ENCODE assay signal across 1 cellular context in genomic region chr2:227614740-227615139, GRCh38.
TF ChIP-seq lines count a peak whose summit lies in the region.

Gene SCYGR3 (minus strand): TSS chr2:227614840. CDS start chr2:227614840, 0 bp downstream.

TF ChIP-seq in GM23338, 12 proteins besides CTCF, POLR2A, EP300 and RAD21 (continued from another document):
- TF ChIP-seq, protein P1, sequence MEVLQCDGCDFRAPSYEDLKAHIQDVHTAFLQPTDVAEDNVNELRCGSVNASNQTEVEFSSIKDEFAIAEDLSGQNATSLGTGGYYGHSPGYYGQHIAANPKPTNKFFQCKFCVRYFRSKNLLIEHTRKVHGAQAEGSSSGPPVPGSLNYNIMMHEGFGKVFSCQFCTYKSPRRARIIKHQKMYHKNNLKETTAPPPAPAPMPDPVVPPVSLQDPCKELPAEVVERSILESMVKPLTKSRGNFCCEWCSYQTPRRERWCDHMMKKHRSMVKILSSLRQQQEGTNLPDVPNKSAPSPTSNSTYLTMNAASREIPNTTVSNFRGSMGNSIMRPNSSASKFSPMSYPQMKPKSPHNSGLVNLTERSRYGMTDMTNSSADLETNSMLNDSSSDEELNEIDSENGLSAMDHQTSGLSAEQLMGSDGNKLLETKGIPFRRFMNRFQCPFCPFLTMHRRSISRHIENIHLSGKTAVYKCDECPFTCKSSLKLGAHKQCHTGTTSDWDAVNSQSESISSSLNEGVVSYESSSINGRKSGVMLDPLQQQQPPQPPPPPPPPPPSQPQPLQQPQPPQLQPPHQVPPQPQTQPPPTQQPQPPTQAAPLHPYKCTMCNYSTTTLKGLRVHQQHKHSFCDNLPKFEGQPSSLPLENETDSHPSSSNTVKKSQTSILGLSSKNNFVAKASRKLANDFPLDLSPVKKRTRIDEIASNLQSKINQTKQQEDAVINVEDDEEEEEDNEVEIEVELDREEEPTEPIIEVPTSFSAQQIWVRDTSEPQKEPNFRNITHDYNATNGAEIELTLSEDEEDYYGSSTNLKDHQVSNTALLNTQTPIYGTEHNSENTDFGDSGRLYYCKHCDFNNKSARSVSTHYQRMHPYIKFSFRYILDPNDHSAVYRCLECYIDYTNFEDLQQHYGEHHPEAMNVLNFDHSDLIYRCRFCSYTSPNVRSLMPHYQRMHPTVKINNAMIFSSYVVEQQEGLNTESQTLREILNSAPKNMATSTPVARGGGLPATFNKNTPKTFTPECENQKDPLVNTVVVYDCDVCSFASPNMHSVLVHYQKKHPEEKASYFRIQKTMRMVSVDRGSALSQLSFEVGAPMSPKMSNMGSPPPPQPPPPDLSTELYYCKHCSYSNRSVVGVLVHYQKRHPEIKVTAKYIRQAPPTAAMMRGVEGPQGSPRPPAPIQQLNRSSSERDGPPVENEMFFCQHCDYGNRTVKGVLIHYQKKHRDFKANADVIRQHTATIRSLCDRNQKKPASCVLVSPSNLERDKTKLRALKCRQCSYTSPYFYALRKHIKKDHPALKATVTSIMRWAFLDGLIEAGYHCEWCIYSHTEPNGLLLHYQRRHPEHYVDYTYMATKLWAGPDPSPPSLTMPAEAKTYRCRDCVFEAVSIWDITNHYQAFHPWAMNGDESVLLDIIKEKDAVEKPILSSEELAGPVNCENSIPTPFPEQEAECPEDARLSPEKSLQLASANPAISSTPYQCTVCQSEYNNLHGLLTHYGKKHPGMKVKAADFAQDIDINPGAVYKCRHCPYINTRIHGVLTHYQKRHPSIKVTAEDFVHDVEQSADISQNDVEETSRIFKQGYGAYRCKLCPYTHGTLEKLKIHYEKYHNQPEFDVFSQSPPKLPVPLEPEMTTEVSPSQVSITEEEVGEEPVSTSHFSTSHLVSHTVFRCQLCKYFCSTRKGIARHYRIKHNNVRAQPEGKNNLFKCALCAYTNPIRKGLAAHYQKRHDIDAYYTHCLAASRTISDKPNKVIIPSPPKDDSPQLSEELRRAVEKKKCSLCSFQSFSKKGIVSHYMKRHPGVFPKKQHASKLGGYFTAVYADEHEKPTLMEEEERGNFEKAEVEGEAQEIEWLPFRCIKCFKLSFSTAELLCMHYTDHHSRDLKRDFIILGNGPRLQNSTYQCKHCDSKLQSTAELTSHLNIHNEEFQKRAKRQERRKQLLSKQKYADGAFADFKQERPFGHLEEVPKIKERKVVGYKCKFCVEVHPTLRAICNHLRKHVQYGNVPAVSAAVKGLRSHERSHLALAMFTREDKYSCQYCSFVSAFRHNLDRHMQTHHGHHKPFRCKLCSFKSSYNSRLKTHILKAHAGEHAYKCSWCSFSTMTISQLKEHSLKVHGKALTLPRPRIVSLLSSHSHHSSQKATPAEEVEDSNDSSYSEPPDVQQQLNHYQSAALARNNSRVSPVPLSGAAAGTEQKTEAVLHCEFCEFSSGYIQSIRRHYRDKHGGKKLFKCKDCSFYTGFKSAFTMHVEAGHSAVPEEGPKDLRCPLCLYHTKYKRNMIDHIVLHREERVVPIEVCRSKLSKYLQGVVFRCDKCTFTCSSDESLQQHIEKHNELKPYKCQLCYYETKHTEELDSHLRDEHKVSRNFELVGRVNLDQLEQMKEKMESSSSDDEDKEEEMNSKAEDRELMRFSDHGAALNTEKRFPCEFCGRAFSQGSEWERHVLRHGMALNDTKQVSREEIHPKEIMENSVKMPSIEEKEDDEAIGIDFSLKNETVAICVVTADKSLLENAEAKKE (CRISPR knock-in tag; IDR thresholded peaks at IDR 0.05), result no peak
- TF ChIP-seq ZNF114 (CRISPR knock-in tag; IDR thresholded peaks at IDR 0.05) (no peak), EZH2phosphoT487 (IDR thresholded peaks at IDR 0.05; ENCODE audit: unreplicated experiment) (no peak)
TF ChIP-seq in GM23338: peak in this region for 0.
